ENCODE assay signal across 8 cellular contexts in genomic region chr13:29472317-29472961, GRCh38.
DNase-seq lines count a peak whose midpoint lies in the region; ATAC-seq and TF ChIP-seq lines count a peak whose summit lies in the region.

No MANE protein-coding gene starts in this region.

- WGBS in psoas muscle, 3 donors = 40 to 46% (median 41%) methylated on average over 6 of the region's 6 CpGs

- no peaks in the 10 kb centered on the region for H3K36me3 ChIP-seq in CD4-positive, CD25-positive, alpha-beta regulatory T cell (ENCODE audit: control insufficient read depth, insufficient read depth, low read length)
- no peaks in the 10 kb centered on the region for H3K36me3 ChIP-seq in psoas muscle (ENCODE audit: insufficient read depth in 1 of 2, low read depth in 1 of 2)

- no peak overlapping the region for H3K27ac Mint-ChIP-seq in CD4-positive, CD25-positive, alpha-beta regulatory T cell
- H3K27ac Mint-ChIP-seq in activated CD8-positive, alpha-beta memory T cell treated with anti-CD3 and anti-CD28 coated beads, Interleukin-2, amount 10 ng/mL, durations not matched to agents 7 days and 5 days = no peak overlapping the region

- no peak overlapping the region for H3K27ac ChIP-seq in CD4-positive, CD25-positive, alpha-beta regulatory T cell (ENCODE audit: insufficient read depth, low read length, poor library complexity, severe bottlenecking)
- H3K27ac ChIP-seq in psoas muscle = no peak overlapping the region

- peaks cover 2% of the 10 kb centered on the region for H3K27me3 ChIP-seq in CD4-positive, CD25-positive, alpha-beta regulatory T cell (ENCODE audit: control insufficient read depth, insufficient read depth, low read length)
- H3K27me3 ChIP-seq in psoas muscle (ENCODE audit: insufficient read depth in 3 of 3, low read length in 2 of 3) = no peaks in the 10 kb centered on the region

- H3K4me3 Mint-ChIP-seq in CD4-positive, CD25-positive, alpha-beta regulatory T cell = no peak overlapping the region
- no peak overlapping the region for H3K4me3 Mint-ChIP-seq in activated CD8-positive, alpha-beta memory T cell treated with anti-CD3 and anti-CD28 coated beads, Interleukin-2, amount 10 ng/mL, durations not matched to agents 7 days and 5 days

- H3K27me3 Mint-ChIP-seq in CD4-positive, CD25-positive, alpha-beta regulatory T cell = peaks cover 11% of the 10 kb centered on the region
- H3K27me3 Mint-ChIP-seq in activated CD8-positive, alpha-beta memory T cell treated with anti-CD3 and anti-CD28 coated beads, Interleukin-2, amount 10 ng/mL, durations not matched to agents 7 days and 5 days = peaks cover 13% of the 10 kb centered on the region

- peak; percentile 4 to 65 (median 9) for DNase-seq in CD4-positive, CD25-positive, alpha-beta regulatory T cell
- DNase-seq in NCI-H524 (lab: John Stamatoyannopoulos, UW) (peak; percentile 46 to 79), fibroblast of pulmonary artery (ENCODE audit: low read depth) (peak; percentile 76), psoas muscle (no peak)
- peak; percentile 67 for DNase-seq in activated CD8-positive, alpha-beta memory T cell treated with anti-CD3 and anti-CD28 coated beads, Interleukin-2, amount 10 ng/mL, durations not matched to agents 7 days and 5 days

- no peaks in the 10 kb centered on the region for H3K4me1 ChIP-seq in CD4-positive, CD25-positive, alpha-beta regulatory T cell (ENCODE audit: control insufficient read depth, insufficient read depth, low read length, poor library complexity, severe bottlenecking)
- no peaks in the 10 kb centered on the region for H3K4me1 ChIP-seq in psoas muscle

- intact Hi-C loops in psoas muscle (cut with DNase I) = no loop called here

- CTCF ChIA-PET in activated CD8-positive, alpha-beta memory T cell treated with anti-CD3 and anti-CD28 coated beads, Interleukin-2, amount 10 ng/mL, durations not matched to agents 7 days and 5 days (lab: Charles Lee) = interaction anchor here (0.5 to 4.0 kb wide), 13 partner anchors 11 to 813 kb away, joined by 3 to 16 read pairs (median 3); partner anchors contain the start of gene POMP

- no peak for ATAC-seq in CD4-positive, CD25-positive, alpha-beta regulatory T cell (ENCODE audit: low read depth in 2 of 2)
- ATAC-seq in GM19455 (IDR thresholded peaks at IDR 0.05; ENCODE audit: unreplicated experiment) = peak; percentile 64
- ATAC-seq in activated CD8-positive, alpha-beta memory T cell treated with anti-CD3 and anti-CD28 coated beads, Interleukin-2, amount 10 ng/mL, durations not matched to agents 7 days and 5 days = no peak
- ATAC-seq in psoas muscle = peak in 2 of 4 donors; percentile 56 to 59
- ATAC-seq in GM21723 (IDR thresholded peaks at IDR 0.05; ENCODE audit: unreplicated experiment) = no peak
- ATAC-seq in GM18511 (IDR thresholded peaks at IDR 0.05; ENCODE audit: unreplicated experiment) = no peak

- H3K4me1 Mint-ChIP-seq in CD4-positive, CD25-positive, alpha-beta regulatory T cell = no peaks in the 10 kb centered on the region
- H3K4me1 Mint-ChIP-seq in activated CD8-positive, alpha-beta memory T cell treated with anti-CD3 and anti-CD28 coated beads, Interleukin-2, amount 10 ng/mL, durations not matched to agents 7 days and 5 days = peaks cover 2% of the 10 kb centered on the region

- TF ChIP-seq CTCF in fibroblast of pulmonary artery (IDR thresholded peaks at IDR 0.05; ENCODE audit: low read length, missing control alignments) (peak; percentile 100), psoas muscle (IDR thresholded peaks at IDR 0.05) (peak; percentile 73)

- H3K9me3 ChIP-seq in CD4-positive, CD25-positive, alpha-beta regulatory T cell (ENCODE audit: control insufficient read depth in 2 of 2, low read length in 2 of 2) = no peaks in the 10 kb centered on the region
- H3K9me3 ChIP-seq in psoas muscle = no peaks in the 10 kb centered on the region

- peaks cover 0 to 2% (median 0%) of the 10 kb centered on the region in 7 donors for H3K9me3 Mint-ChIP-seq in CD4-positive, CD25-positive, alpha-beta regulatory T cell
- H3K9me3 Mint-ChIP-seq in activated CD8-positive, alpha-beta memory T cell treated with anti-CD3 and anti-CD28 coated beads, Interleukin-2, amount 10 ng/mL, durations not matched to agents 7 days and 5 days (ENCODE audit: low read depth) = no peaks in the 10 kb centered on the region

- H3K36me3 Mint-ChIP-seq in CD4-positive, CD25-positive, alpha-beta regulatory T cell = no peaks in the 10 kb centered on the region
- no peaks in the 10 kb centered on the region for H3K36me3 Mint-ChIP-seq in activated CD8-positive, alpha-beta memory T cell treated with anti-CD3 and anti-CD28 coated beads, Interleukin-2, amount 10 ng/mL, durations not matched to agents 7 days and 5 days

- H3K4me3 ChIP-seq in CD4-positive, CD25-positive, alpha-beta regulatory T cell (ENCODE audit: low read depth, low read length) = no peak overlapping the region
- H3K4me3 ChIP-seq in fibroblast of pulmonary artery (replicated peaks; ENCODE audit: low read depth, low read length) = no peak overlapping the region
- no peak overlapping the region for H3K4me3 ChIP-seq in psoas muscle

Comparison
In these comparisons a context has a peak if more than half of its experiments do, and no peak if none do; other contexts are left out.
1. DNase-seq: peak in CD4-positive, CD25-positive, alpha-beta regulatory T cell (3 of 3), NCI-H524 (2 of 2), activated CD8-positive, alpha-beta memory T cell treated with anti-CD3 and anti-CD28 coated beads, Interleukin-2, amount 10 ng/mL, durations not matched to agents 7 days and 5 days (single experiment) and fibroblast of pulmonary artery (single experiment); none in psoas muscle (0 of 2).